In genomic region chr16:20404637-20405036, GRCh38 we compare ENCODE assay signal across 24 cellular contexts. TPM values are rescaled to one million over a fixed set of nuclear protein-coding genes. Genes with fewer than 3 reads are reported as not detected.
"Had no signal": no experiment of that assay in that cellular context is flagged by ENCODE, and none has a peak within 500 bp of the region (broad histone marks: within the 10 kb centered on the region; RNA-seq: fewer than 3 reads in every experiment).

Gene PDILT (minus strand): TSS chr16:20404737. CDS start chr16:20399300, 5,437 bp downstream.

- H3K4me3 ChIP-seq: MG63, SJSA1, SK-N-MC had no signal

- DNase-seq: KBM-7, MG63, NCI-H1092, NCI-H1105 treated with DMSO at 0.1 percent for 48 hours, NCI-H1417 treated with DMSO at 0.1 percent for 48 hours, NCI-H146, NCI-H1694 treated with DMSO at 0.1 percent for 48 hours, NCI-H1930, NCI-H2081, NCI-H2107, NCI-H2227 treated with DMSO at 0.1 percent for 48 hours, NCI-H524, NCI-H526 treated with DMSO at 0.1 percent for 48 hours, NCI-H748 treated with DMSO at 0.1 percent for 48 hours, Right ventricle myocardium superior, RPMI8226, SIG-M5 had no signal

- H3K4me1 ChIP-seq: SJSA1 had no signal

- H3K27me3 ChIP-seq: MG63, SJSA1 had no signal

- H3K36me3 ChIP-seq: MG63, SJSA1 had no signal

- H3K27ac ChIP-seq: HL-60, SJSA1, SK-N-MC had no signal

- FAIRE-seq: HTR-8/SVneo, RCC 7860 had no signal

- H3K9me3 ChIP-seq: MG63, SJSA1 had no signal

RNA-seq across cellular contexts. Expression of gene PDILT, which starts in this region (rescaled TPM):
- total RNA-seq: LHCN-M2, NCI-H460, Right ventricle myocardium superior, SJSA1 had no signal
